Comparison of ENCODE assay signal across 14 cellular contexts in the genomic region with DNA sequence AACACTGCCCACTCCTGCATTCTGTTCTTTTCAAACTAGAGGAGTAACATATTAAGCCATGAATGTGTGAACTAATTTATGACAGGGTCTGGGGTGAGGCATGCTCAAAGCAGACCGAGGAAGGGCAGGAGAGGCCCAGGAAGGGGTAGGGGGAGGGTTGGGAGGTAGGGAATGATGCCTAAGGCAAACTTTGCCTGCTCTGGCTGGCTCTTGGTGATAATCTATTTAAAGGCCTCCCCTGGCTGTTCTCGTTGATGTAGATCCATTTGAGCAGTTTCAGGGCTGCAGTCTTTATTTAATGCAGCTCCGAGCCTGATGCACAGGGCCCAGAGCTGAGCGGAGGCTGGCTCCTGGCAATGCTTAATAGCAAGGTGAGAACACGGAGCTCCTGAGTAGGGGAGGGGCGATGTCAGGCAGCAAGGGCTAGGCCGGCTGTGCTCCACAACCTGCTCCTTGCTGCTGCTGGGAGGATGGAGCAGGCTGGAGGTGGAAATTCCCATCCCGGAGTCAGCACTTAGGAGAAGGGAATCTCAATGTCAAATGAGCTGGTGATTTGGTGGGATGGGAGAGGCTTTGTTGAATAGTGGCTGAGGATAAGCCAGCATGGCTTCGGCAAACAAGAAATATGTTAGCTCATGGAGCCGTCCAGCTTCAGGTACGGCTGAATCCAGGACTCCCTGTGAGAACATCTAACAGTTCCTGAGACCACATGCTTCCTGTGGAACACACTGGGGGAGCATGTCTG.
A peak's percentile ranks its signal among the peaks of the same experiment; 100 is the strongest.
DNase-seq lines count a peak whose midpoint lies in the region; ATAC-seq and TF ChIP-seq lines count a peak whose summit lies in the region.
"Had no signal": no experiment of that assay in that cellular context is flagged by ENCODE, and none has a peak within 500 bp of the region (broad histone marks: within the 10 kb centered on the region; RNA-seq: fewer than 3 reads in every experiment).

No MANE protein-coding gene starts in this region.

- H3K4me1 ChIP-seq in left lung (no peaks in the 10 kb centered on the region), suprapubic skin (peaks cover 5% of the 10 kb centered on the region), testis (no peaks in the 10 kb centered on the region)
- H3K4me1 ChIP-seq: prostate gland had no signal

- H3K36me3 ChIP-seq in left lung, result no peaks in the 10 kb centered on the region
- no peaks in the 10 kb centered on the region for H3K36me3 ChIP-seq in suprapubic skin
- no peaks in the 10 kb centered on the region for H3K36me3 ChIP-seq in testis (ENCODE audit: low read depth, missing control alignments)
- H3K36me3 ChIP-seq: prostate gland had no signal

- WGBS in suprapubic skin, result 52% methylated on average over 10 of the region's 11 CpGs
- WGBS in testis, 2 donors, result 68 to 73% methylated on average over 11 of the region's 11 CpGs

- H3K27ac ChIP-seq in left lung (no peak overlapping the region), suprapubic skin (no peak overlapping the region), RWPE1 (no peak overlapping the region), testis (no peak overlapping the region)
- H3K27ac ChIP-seq: C4-2B, GM23248, PC-9, prostate gland had no signal

- H3K9me3 ChIP-seq in left lung (no peaks in the 10 kb centered on the region), suprapubic skin (no peaks in the 10 kb centered on the region), testis (no peaks in the 10 kb centered on the region)
- H3K9me3 ChIP-seq: prostate gland had no signal

- TF ChIP-seq CTCF in left lung (IDR thresholded peaks at IDR 0.05) (no peak), suprapubic skin (IDR thresholded peaks at IDR 0.05) (no peak), GM20000 (IDR thresholded peaks at IDR 0.05; ENCODE audit: extremely low read depth, missing control alignments) (no peak), RWPE1 (conservative IDR thresholded peaks at IDR 0.05; ENCODE audit: low read depth) (no peak), testis (IDR thresholded peaks at IDR 0.05) (no peak)

- no peak for TF ChIP-seq EP300 in suprapubic skin (IDR thresholded peaks at IDR 0.05)

- intact Hi-C loops in left lung (cut with DNase I), result no loop called here
- intact Hi-C loops in testis (cut with DNase I; ENCODE audit: low total_unique reads), result no loop called here

- ATAC-seq in left lung, result no peak
- ATAC-seq: esophagus mucosa had no signal

- H3K27me3 ChIP-seq in left lung, result peaks cover 41 to 100% of the 10 kb centered on the region in 2 donors
- peaks cover 85% of the 10 kb centered on the region for H3K27me3 ChIP-seq in suprapubic skin
- no peaks in the 10 kb centered on the region for H3K27me3 ChIP-seq in testis

- DNase-seq in NCI-H69 (lab: John Stamatoyannopoulos, UW) (peak; percentile 75), cerebellum (ENCODE audit: low spot score) (peak; percentile 53), left lung (peak; percentile 6 to 28), suprapubic skin (ENCODE audit: low spot score in 2 of 2) (peak; percentile 37 to 73), GM20000 (ENCODE audit: low spot score) (no peak), RWPE1 (ENCODE audit: low spot score) (no peak), testis (no peak)
- DNase-seq: activated naive CD4-positive, alpha-beta T cell; GM23248; NCI-H526 treated with DMSO at 0.1 percent for 48 hours; PC-9 had no signal

- no peak overlapping the region for H3K4me3 ChIP-seq in left lung
- H3K4me3 ChIP-seq in suprapubic skin, result no peak overlapping the region
- no peak overlapping the region for H3K4me3 ChIP-seq in testis
- H3K4me3 ChIP-seq: GM23248, PC-9, prostate gland had no signal

- no peak for TF ChIP-seq POLR2A in suprapubic skin (IDR thresholded peaks at IDR 0.05)
- no peak for TF ChIP-seq POLR2A in testis (IDR thresholded peaks at IDR 0.05)

- CTCF ChIA-PET in RWPE1 (lab: Yijun Ruan, JAX), result no interaction called here

- POLR2A ChIA-PET in RWPE1 (lab: Yijun Ruan, JAX; ENCODE audit: low non-redundant PET), result no interaction called here

Comparison
In these comparisons a context has a peak if more than half of its experiments do, and no peak if none do; other contexts are left out.
1. DNase-seq: peak in NCI-H69 (single experiment), cerebellum (single experiment), left lung (2 of 2) and suprapubic skin (2 of 2); none in GM20000 (single experiment), RWPE1 (single experiment) and testis (single experiment).